8 cellular contexts compared by ENCODE assay signal in genomic region chr15:72685301-72685924, GRCh38. TPM values are rescaled to one million over a fixed set of nuclear protein-coding genes. Genes with fewer than 3 reads are reported as not detected.
A peak's percentile ranks its signal among the peaks of the same experiment; 100 is the strongest.
DNase-seq lines count a peak whose midpoint lies in the region; ATAC-seq, FAIRE-seq and TF ChIP-seq lines count a peak whose summit lies in the region.

No MANE protein-coding gene starts in this region.

- no peaks in the 10 kb centered on the region; a peak in 1 of 5 replicates for H3K27me3 ChIP-seq in K562 (ENCODE audit: control insufficient read depth in 2 of 2, insufficient read depth in 2 of 2, low read length in 2 of 2)
- no peaks in the 10 kb centered on the region for H3K27me3 ChIP-seq in aorta (ENCODE audit: control insufficient read depth in 1 of 2, insufficient read depth in 2 of 2, low read length in 1 of 2)

- H3K9me3 Mint-ChIP-seq in stimulated activated naive CD8-positive, alpha-beta T cell treated with anti-CD3 and anti-CD28 coated beads, Interleukin-15, Interleukin-2, amounts not matched to agents 100 ng/mL and 50 ng/mL, for 24 hours: no peaks in the 10 kb centered on the region
- H3K9me3 Mint-ChIP-seq in memory B cell: no peaks in the 10 kb centered on the region

- no peaks in the 10 kb centered on the region for H3K27me3 Mint-ChIP-seq in stimulated activated naive CD8-positive, alpha-beta T cell treated with anti-CD3 and anti-CD28 coated beads, Interleukin-15, Interleukin-2, amounts not matched to agents 100 ng/mL and 50 ng/mL, for 24 hours
- H3K27me3 Mint-ChIP-seq in memory B cell: no peaks in the 10 kb centered on the region

- peak overlapping the region; percentile 93 for H2AFZ ChIP-seq in K562 (ENCODE audit: low read depth, low read length)

- H3K9me1 ChIP-seq in K562 (ENCODE audit: control insufficient read depth, insufficient read depth, low read length): no peaks in the 10 kb centered on the region

- in situ Hi-C loops in K562 (cut with MboI): no loop called here

- no peak for TF ChIP-seq CTCF in K562 (IDR thresholded peaks at IDR 0.05 in 2 of 3, conservative IDR thresholded peaks at IDR 0.05 in 1 of 3; ENCODE audit: insufficient read depth in 2 of 3, low read depth in 1 of 3, low read length in 3 of 3)

- POLR2A ChIA-PET in K562 (lab: Yijun Ruan, JAX): interaction anchor here (1.0 to 1.9 kb wide), 3 partner anchors 10 to 34 kb away, joined by 3 to 8 read pairs (median 7); no protein-coding TSS in a partner anchor

- no peaks in the 10 kb centered on the region for H3K36me3 Mint-ChIP-seq in stimulated activated naive CD8-positive, alpha-beta T cell treated with anti-CD3 and anti-CD28 coated beads, Interleukin-15, Interleukin-2, amounts not matched to agents 100 ng/mL and 50 ng/mL, for 24 hours (ENCODE audit: low read depth)
- peaks cover 2% of the 10 kb centered on the region for H3K36me3 Mint-ChIP-seq in memory B cell

- no peaks in the 10 kb centered on the region for H3K9me3 ChIP-seq in K562 (replicated peaks; ENCODE audit: control insufficient read depth, insufficient read depth, low read depth, low read length)
- no peaks in the 10 kb centered on the region for H3K9me3 ChIP-seq in aorta (ENCODE audit: control insufficient read depth, low read length)

- no peak for DNase-seq in stimulated activated naive CD8-positive, alpha-beta T cell treated with anti-CD3 and anti-CD28 coated beads, Interleukin-15, Interleukin-2, amounts not matched to agents 100 U/mL and 50 U/mL, for 24 hours
- peak in 1 of 4 experiments; percentile 25 for DNase-seq in K562 (ENCODE audit: extremely low read depth in 1 of 4, low spot score in 3 of 4)
- no peak for DNase-seq in memory B cell (ENCODE audit: low spot score in 2 of 2)
- no peak for DNase-seq in aorta
- no peak for DNase-seq in frontal cortex (ENCODE audit: low spot score in 2 of 2)
- DNase-seq in SW 1271 (lab: John Stamatoyannopoulos, UW): no peak

- peak overlapping the region; percentile 98 for H3K4me2 ChIP-seq in K562 (ENCODE audit: insufficient read depth, low read length)

- no peak for TF ChIP-seq POLR2A in K562 (conservative IDR thresholded peaks at IDR 0.05)

- no peak for TF ChIP-seq RAD21 in K562 (CRISPR knock-in tag; conservative IDR thresholded peaks at IDR 0.05 in 1 of 2, IDR thresholded peaks at IDR 0.05 in 1 of 2)

- 12% methylated on average over 23 of the region's 23 CpGs for WGBS in K562 (ENCODE audit: insufficient coverage, low coverage, missing lambda C conversion rate)
- 26 to 28% methylated on average over 23 of the region's 23 CpGs for WGBS in aorta, 2 donors

- peak overlapping the region; percentile 68 for H3K4me3 ChIP-seq in K562
- peak overlapping the region; percentile 16 to 54 for H3K4me3 ChIP-seq in aorta (ENCODE audit: low read length in 2 of 2)

- TF ChIP-seq EP300 in K562 (IDR thresholded peaks at IDR 0.05; ENCODE audit: low read length): no peak

- H3K9ac ChIP-seq in K562 (ENCODE audit: insufficient read depth in 1 of 2, low read depth in 2 of 2, low read length in 2 of 2): peak overlapping the region; percentile 89 to 97

- FAIRE-seq in K562 (lab: Jason Lieb, UNC) (no peak), frontal cortex (lab: Jason Lieb, UNC) (no peak)

- H3K27ac Mint-ChIP-seq in stimulated activated naive CD8-positive, alpha-beta T cell treated with anti-CD3 and anti-CD28 coated beads, Interleukin-15, Interleukin-2, amounts not matched to agents 100 ng/mL and 50 ng/mL, for 24 hours: peak overlapping the region; percentile 97
- peak overlapping the region; percentile 87 for H3K27ac Mint-ChIP-seq in memory B cell

- CTCF ChIA-PET in K562 (lab: Yijun Ruan, JAX; ENCODE audit: low intra/inter-chr PET ratio): no interaction called here

- H4K20me1 ChIP-seq in K562 (replicated peaks; ENCODE audit: control insufficient read depth, insufficient read depth, low read length): no peaks in the 10 kb centered on the region

- peaks cover 16% of the 10 kb centered on the region for H3K4me1 Mint-ChIP-seq in stimulated activated naive CD8-positive, alpha-beta T cell treated with anti-CD3 and anti-CD28 coated beads, Interleukin-15, Interleukin-2, amounts not matched to agents 100 ng/mL and 50 ng/mL, for 24 hours (ENCODE audit: low read depth)
- H3K4me1 Mint-ChIP-seq in memory B cell: peaks cover 10% of the 10 kb centered on the region

- intact Hi-C loops in K562 (cut with micrococcal nuclease) (no loop called here), aorta (cut with DNase I) (loop anchor here in 1 of 2 donors (10.0 kb wide), 1 partner anchor 211 kb away; the partner anchor contains the start of gene ARIH1)

- peak overlapping the region; percentile 91 for H3K4me3 Mint-ChIP-seq in stimulated activated naive CD8-positive, alpha-beta T cell treated with anti-CD3 and anti-CD28 coated beads, Interleukin-15, Interleukin-2, amounts not matched to agents 100 ng/mL and 50 ng/mL, for 24 hours
- peak overlapping the region; percentile 87 for H3K4me3 Mint-ChIP-seq in memory B cell

- H3K4me1 ChIP-seq in K562 (replicated peaks in 1 of 2; ENCODE audit: control insufficient read depth in 2 of 2, insufficient read depth in 2 of 2, low read length in 2 of 2): peaks cover 0 to 5% of the 10 kb centered on the region in 2 experiments; a peak in 2 of 5 replicates
- H3K4me1 ChIP-seq in aorta (ENCODE audit: control insufficient read depth in 1 of 2, insufficient read depth in 2 of 2, low read length in 2 of 2): peaks cover 0 to 3% of the 10 kb centered on the region in 2 donors

- H3K79me2 ChIP-seq in K562 (ENCODE audit: control insufficient read depth, insufficient read depth, low read length): peaks cover 29% of the 10 kb centered on the region

- BruUV-seq in K562 (replicated peaks; lab: Mats Ljungman, UMichigan): TSS peak; percentile 99

- peaks cover 2% of the 10 kb centered on the region; the same call in 1 of the 3 replicates for H3K36me3 ChIP-seq in K562 (ENCODE audit: control insufficient read depth, insufficient read depth, low read length)
- H3K36me3 ChIP-seq in aorta (ENCODE audit: control insufficient read depth in 1 of 2, insufficient read depth in 2 of 2, low read length in 1 of 2): no peaks in the 10 kb centered on the region

- no peak for ATAC-seq in stimulated activated naive CD8-positive, alpha-beta T cell treated with anti-CD3 and anti-CD28 coated beads, Interleukin-15, Interleukin-2, amounts not matched to agents 100 U/mL and 50 U/mL, for 24 hours
- ATAC-seq in K562: no peak; the same call in 2 of the 3 replicates
- ATAC-seq in memory B cell (ENCODE audit: low read depth): no peak
- ATAC-seq in aorta (ENCODE audit: low FRiP score): no peak
- no peak for ATAC-seq in HG03571 (IDR thresholded peaks at IDR 0.05; ENCODE audit: unreplicated experiment)

- H3K27ac ChIP-seq in K562 (ENCODE audit: extremely low read depth, low read depth, low read length) (peak overlapping the region; percentile 98), aorta (ENCODE audit: low read depth in 1 of 2, low read length in 2 of 2) (peak overlapping the region; percentile 25 to 39)

RNA-seq across cellular contexts. Expression of gene HIGD2B, which starts 0.6 kb away (rescaled TPM):
- total RNA-seq in K562 (2011; cell fraction: chromatin; rRNA removed; ENCODE audit: low replicate concordance): 0.28 TPM in 1 of 2 replicates, not detected in the other
- 0.50 and 0.53 TPM in 2 replicates for total RNA-seq in K562 (2011; cell fraction: nucleolus; rRNA removed)
- total RNA-seq in K562 (2011; cell fraction: nucleoplasm; rRNA removed): 0.59 and 1.3 TPM in 2 replicates
- total RNA-seq in K562 (2014; rRNA removed): 0.14 and 0.41 TPM in 2 replicates
- not detected in 2 replicates for total RNA-seq in K562 (2014; rRNA removed; fragmentation: Illumina TruSeq; extraction: Trizol)
- 0.18 TPM in 1 of 2 replicates, not detected in the other for total RNA-seq in K562 (2015; rRNA removed; fragmentation: Illumina TruSeq; extraction: Trizol)
- 0.22 TPM in 1 of 2 replicates, not detected in the other for total RNA-seq in K562 (2021)
- polyA plus RNA-seq in K562 (2011; rRNA removed): not detected in 2 replicates
- polyA plus RNA-seq in K562 (2011; cell fraction: cytosol; rRNA removed): not detected in 2 replicates
- polyA plus RNA-seq in K562 (2011; cell fraction: nucleus; rRNA removed): 0.11 and 0.17 TPM in 2 replicates
- not detected in 2 replicates for polyA plus RNA-seq in K562 (2012)
- polyA plus RNA-seq in K562 (2014; fragmentation: Illumina TruSeq; extraction: Trizol): not detected in 2 replicates
- polyA plus RNA-seq in K562 (2014; fragmentation: Nextera tagmentation; extraction: Ambion mirVana): under 1 TPM in 1 of 2 experiments, not detected in 1; 0.04 TPM
- not detected in 2 replicates for polyA plus RNA-seq in K562 (2014; rRNA removed)
- polyA minus RNA-seq in K562 (2011; rRNA and poly(A)+ RNA removed): 0.35 TPM in 1 of 2 replicates, not detected in the other
- not detected in 2 replicates for polyA minus RNA-seq in K562 (2011; cell fraction: cytosol; rRNA and poly(A)+ RNA removed)
- polyA minus RNA-seq in K562 (2011; cell fraction: nucleus; rRNA and poly(A)+ RNA removed): 0.40 and 0.78 TPM in 2 replicates
- total RNA-seq in aorta: not detected
- not detected for polyA plus RNA-seq in aorta
- total RNA-seq in frontal cortex: under 0.01 TPM

RNA-seq across cellular contexts. Expression of gene BBS4, which starts 0.6 kb away (rescaled TPM):
- total RNA-seq in K562 (2011; cell fraction: chromatin; rRNA removed; ENCODE audit: low replicate concordance): 109 and 163 TPM in 2 replicates
- 45.7 and 60.0 TPM in 2 replicates for total RNA-seq in K562 (2011; cell fraction: nucleolus; rRNA removed)
- 129 and 205 TPM in 2 replicates for total RNA-seq in K562 (2011; cell fraction: nucleoplasm; rRNA removed)
- total RNA-seq in K562 (2014; rRNA removed) (33.7 and 36.4 TPM in 2 replicates), K562 (2014; rRNA removed; fragmentation: Illumina TruSeq; extraction: Trizol) (33.2 and 38.2 TPM in 2 replicates), K562 (2015; rRNA removed; fragmentation: Illumina TruSeq; extraction: Trizol) (22.8 and 25.1 TPM in 2 replicates), K562 (2021) (26.2 and 29.0 TPM in 2 replicates), aorta (10 to 100 TPM; 16.5 to 26.6 TPM), frontal cortex (17.1 TPM)
- polyA plus RNA-seq in K562 (2011; rRNA removed) (58.5 and 72.0 TPM in 2 replicates), K562 (2014; fragmentation: Illumina TruSeq; extraction: Trizol) (38.8 and 50.0 TPM in 2 replicates), K562 (2014; fragmentation: Nextera tagmentation; extraction: Ambion mirVana) (10 to 100 TPM; 61.3 to 80.7 TPM), K562 (2014; rRNA removed) (34.3 and 38.9 TPM in 2 replicates), aorta (10 to 100 TPM in 1 of 2 donors, 1 to 10 TPM in 1; 5.8 to 61.4 TPM)
- polyA plus RNA-seq in K562 (2011; cell fraction: cytosol; rRNA removed): 27.8 and 28.2 TPM in 2 replicates
- polyA plus RNA-seq in K562 (2011; cell fraction: nucleus; rRNA removed): 84.9 and 122 TPM in 2 replicates
- 23.3 and 35.1 TPM in 2 replicates for polyA plus RNA-seq in K562 (2012)
- 52.7 and 58.9 TPM in 2 replicates for polyA minus RNA-seq in K562 (2011; rRNA and poly(A)+ RNA removed)
- polyA minus RNA-seq in K562 (2011; cell fraction: cytosol; rRNA and poly(A)+ RNA removed): 17.6 and 28.0 TPM in 2 replicates
- 34.3 and 54.1 TPM in 2 replicates for polyA minus RNA-seq in K562 (2011; cell fraction: nucleus; rRNA and poly(A)+ RNA removed)

RNA-seq across cellular contexts. Expression of gene GOLGA6B, which starts 30.9 kb away (rescaled TPM):
- total RNA-seq in K562 (2011; cell fraction: chromatin; rRNA removed; ENCODE audit: low replicate concordance): not detected in 2 replicates
- not detected in 2 replicates for total RNA-seq in K562 (2011; cell fraction: nucleolus; rRNA removed)
- total RNA-seq in K562 (2011; cell fraction: nucleoplasm; rRNA removed): not detected in 2 replicates
- total RNA-seq in K562 (2014; rRNA removed) (not detected in 2 replicates), K562 (2014; rRNA removed; fragmentation: Illumina TruSeq; extraction: Trizol) (not detected in 2 replicates), K562 (2015; rRNA removed; fragmentation: Illumina TruSeq; extraction: Trizol) (not detected in 2 replicates), K562 (2021) (not detected in 2 replicates), aorta (not detected), frontal cortex (not detected)
- polyA plus RNA-seq in K562 (2011; rRNA removed) (not detected in 2 replicates), K562 (2014; fragmentation: Illumina TruSeq; extraction: Trizol) (not detected in 2 replicates), K562 (2014; fragmentation: Nextera tagmentation; extraction: Ambion mirVana) (not detected), K562 (2014; rRNA removed) (not detected in 2 replicates), aorta (not detected)
- not detected in 2 replicates for polyA plus RNA-seq in K562 (2011; cell fraction: cytosol; rRNA removed)
- not detected in 2 replicates for polyA plus RNA-seq in K562 (2011; cell fraction: nucleus; rRNA removed)
- not detected in 2 replicates for polyA plus RNA-seq in K562 (2012)
- not detected in 2 replicates for polyA minus RNA-seq in K562 (2011; rRNA and poly(A)+ RNA removed)
- not detected in 2 replicates for polyA minus RNA-seq in K562 (2011; cell fraction: cytosol; rRNA and poly(A)+ RNA removed)
- polyA minus RNA-seq in K562 (2011; cell fraction: nucleus; rRNA and poly(A)+ RNA removed): not detected in 2 replicates
